1 cellular context compared by ENCODE assay signal in genomic region chr1:11176081-11176706, GRCh38.
TF ChIP-seq lines count a peak whose summit lies in the region.

No MANE protein-coding gene starts in this region.

TF ChIP-seq in SK-N-SH treated with all-trans-retinoic acid at 6 μM for 48 hours, 23 proteins besides CTCF, POLR2A, EP300 and RAD21 (continued from another document):
- no peak for TF ChIP-seq POU6F1 (CRISPR knock-in tag; IDR thresholded peaks at IDR 0.05; ENCODE audit: borderline replicate concordance, low read depth)
- TF ChIP-seq RARB (CRISPR knock-in tag; IDR thresholded peaks at IDR 0.05), result no peak
- TF ChIP-seq CREB5 (CRISPR knock-in tag; IDR thresholded peaks at IDR 0.05; ENCODE audit: low read depth), result no peak
- no peak for TF ChIP-seq ISL1 (CRISPR knock-in tag; IDR thresholded peaks at IDR 0.05)
- TF ChIP-seq ZNF565 (CRISPR knock-in tag; conservative IDR thresholded peaks at IDR 0.05; ENCODE audit: low read depth), result no peak
- no peak for TF ChIP-seq BACH2 (CRISPR knock-in tag; IDR thresholded peaks at IDR 0.05; ENCODE audit: borderline replicate concordance)
- no peak for TF ChIP-seq ZNF8 (CRISPR knock-in tag; IDR thresholded peaks at IDR 0.05)
- TF ChIP-seq, protein P1, sequence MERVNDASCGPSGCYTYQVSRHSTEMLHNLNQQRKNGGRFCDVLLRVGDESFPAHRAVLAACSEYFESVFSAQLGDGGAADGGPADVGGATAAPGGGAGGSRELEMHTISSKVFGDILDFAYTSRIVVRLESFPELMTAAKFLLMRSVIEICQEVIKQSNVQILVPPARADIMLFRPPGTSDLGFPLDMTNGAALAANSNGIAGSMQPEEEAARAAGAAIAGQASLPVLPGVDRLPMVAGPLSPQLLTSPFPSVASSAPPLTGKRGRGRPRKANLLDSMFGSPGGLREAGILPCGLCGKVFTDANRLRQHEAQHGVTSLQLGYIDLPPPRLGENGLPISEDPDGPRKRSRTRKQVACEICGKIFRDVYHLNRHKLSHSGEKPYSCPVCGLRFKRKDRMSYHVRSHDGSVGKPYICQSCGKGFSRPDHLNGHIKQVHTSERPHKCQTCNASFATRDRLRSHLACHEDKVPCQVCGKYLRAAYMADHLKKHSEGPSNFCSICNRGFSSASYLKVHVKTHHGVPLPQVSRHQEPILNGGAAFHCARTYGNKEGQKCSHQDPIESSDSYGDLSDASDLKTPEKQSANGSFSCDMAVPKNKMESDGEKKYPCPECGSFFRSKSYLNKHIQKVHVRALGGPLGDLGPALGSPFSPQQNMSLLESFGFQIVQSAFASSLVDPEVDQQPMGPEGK (CRISPR knock-in tag; IDR thresholded peaks at IDR 0.05; ENCODE audit: borderline replicate concordance), result no peak
- TF ChIP-seq ZFP3 (CRISPR knock-in tag; IDR thresholded peaks at IDR 0.05), result no peak
TF ChIP-seq in SK-N-SH treated with all-trans-retinoic acid at 6 μM for 48 hours: peak in this region for 0.
